Comparison of ENCODE assay signal across 24 cellular contexts in the genomic region with DNA sequence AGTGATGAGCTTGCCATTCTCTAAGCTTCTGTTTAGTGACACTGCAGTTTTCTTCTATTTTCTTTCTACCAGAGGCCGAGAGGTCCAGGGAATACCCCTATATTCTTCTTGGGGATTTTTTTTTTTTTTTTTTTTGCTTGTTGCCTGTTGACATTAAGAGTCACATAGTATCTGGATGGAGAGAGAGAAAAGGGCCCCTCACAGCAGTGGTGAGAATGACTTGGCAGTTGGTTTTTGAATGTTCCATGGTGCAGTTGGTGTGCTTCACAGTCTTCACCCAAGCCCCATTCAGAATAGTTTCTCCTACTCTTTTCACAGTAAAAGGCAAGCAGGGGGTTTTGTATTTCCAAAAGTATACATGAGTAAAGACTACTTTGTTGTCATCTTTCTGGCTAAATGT.
DNase-seq lines count a peak whose midpoint lies in the region; ATAC-seq lines count a peak whose summit lies in the region.
"Had no signal": no experiment of that assay in that cellular context is flagged by ENCODE, and none has a peak within 500 bp of the region (broad histone marks: within the 10 kb centered on the region; RNA-seq: fewer than 3 reads in every experiment).

No MANE protein-coding gene starts in this region.

- H3K4me2 ChIP-seq in BLaER1 treated with 17β-estradiol and CSF1 and Interleukin-3, amounts not matched to agents 10 nM and 100 nM = peak overlapping the region in 7 of 11 experiments; percentile 41 to 62 (median 46); a peak in 13 of 22 replicates

- in situ Hi-C loops in KBM-7 (cut with MboI; ENCODE audit: low pct_unique_long_range_greater_than_20kb, low sequenced_read_pairs) = no loop called here

- peaks cover 12 to 19% (median 16%) of the 10 kb centered on the region in 10 experiments for H3K4me1 ChIP-seq in BLaER1 treated with 17β-estradiol and CSF1 and Interleukin-3, amounts not matched to agents 10 nM and 100 nM
- H3K4me1 ChIP-seq: adrenal gland, stomach, tibial nerve had no signal

- H3K9me3 ChIP-seq in BLaER1 treated with 17β-estradiol and CSF1 and Interleukin-3, amounts not matched to agents 10 nM and 100 nM (replicated peaks in 1 of 11) = peaks cover 0 to 4% (median 0%) of the 10 kb centered on the region in 11 experiments; a peak in 1 of 22 replicates
- H3K9me3 ChIP-seq: adrenal gland, stomach, tibial nerve had no signal

- no peak overlapping the region for H3K9ac ChIP-seq in BLaER1 treated with 17β-estradiol and CSF1 and Interleukin-3, amounts not matched to agents 10 nM and 100 nM

- H4K20me1 ChIP-seq in BLaER1 treated with 17β-estradiol and CSF1 and Interleukin-3, amounts not matched to agents 10 nM and 100 nM = no peaks in the 10 kb centered on the region

- no peaks in the 10 kb centered on the region for H3K27me3 ChIP-seq in BLaER1 treated with 17β-estradiol and CSF1 and Interleukin-3, amounts not matched to agents 10 nM and 100 nM
- H3K27me3 ChIP-seq: adrenal gland, sigmoid colon, stomach, tibial nerve had no signal

- H3K27ac ChIP-seq in BLaER1 treated with 17β-estradiol and CSF1 and Interleukin-3, amounts not matched to agents 10 nM and 100 nM = peak overlapping the region in 4 of 11 experiments; percentile 11 to 47 (median 30); a peak in 4 of 22 replicates
- H3K27ac ChIP-seq: adrenal gland, sigmoid colon, stomach, tibial nerve had no signal

- ATAC-seq in GM19395 (IDR thresholded peaks at IDR 0.05; ENCODE audit: unreplicated experiment) (peak; percentile 34), HG02852 (IDR thresholded peaks at IDR 0.05; ENCODE audit: unreplicated experiment) (peak; percentile 25), HG03520 (IDR thresholded peaks at IDR 0.05; ENCODE audit: unreplicated experiment) (peak; percentile 17)

- no peaks in the 10 kb centered on the region for H3K36me3 ChIP-seq in BLaER1 treated with 17β-estradiol and CSF1 and Interleukin-3, amounts not matched to agents 10 nM and 100 nM
- H3K36me3 ChIP-seq: adrenal gland, sigmoid colon, stomach, tibial nerve had no signal

- DNase-seq in T-helper 9 cell = no peak
- no peak for DNase-seq in KBM-7
- DNase-seq in activated CD4-positive, CD25-positive, alpha-beta regulatory T cell treated with anti-CD3 and anti-CD28 coated beads, Interleukin-2, amount 50 U/mL, for 72 hours = no peak
- no peak for DNase-seq in D341Med (ENCODE audit: low spot score)
- DNase-seq: 8988T; activated CD4-positive, alpha-beta T cell treated with anti-CD3 and anti-CD28 coated beads, Interleukin-2, amount 10 ng/mL, durations not matched to agents 24 days and 14 days; activated naive CD4-positive, alpha-beta T cell; activated T-cell treated with anti-CD3 and anti-CD28 coated beads, Interleukin-2, amount 50 U/mL, for 48 hours; adrenal gland; CD4-positive, alpha-beta memory T cell; head of caudate nucleus; Kasumi-1; mammary epithelial cell; NCI-H1105; NCI-H2029; NCI-H226; sigmoid colon; stimulated activated CD4-positive, alpha-beta T cell treated with anti-CD3 and anti-CD28 coated beads, Interleukin-15, amount 100 ng/mL, for 24 hours; stomach had no signal

- no peak overlapping the region for H3K4me3 ChIP-seq in BLaER1 treated with 17β-estradiol and CSF1 and Interleukin-3, amounts not matched to agents 10 nM and 100 nM
- H3K4me3 ChIP-seq: adrenal gland, sigmoid colon, stomach, tibial nerve had no signal
